4 cellular contexts compared by ENCODE assay signal in genomic region chr10:79334573-79334972, GRCh38.
TF ChIP-seq lines count a peak whose summit lies in the region.

No MANE protein-coding gene starts in this region.

TF ChIP-seq in SK-N-SH, 30 proteins besides CTCF, POLR2A, EP300 and RAD21 (continues in another document):
- TF ChIP-seq IRF3 (IDR thresholded peaks at IDR 0.05; ENCODE audit: low read depth, low read length) (no peak), FOXM1 (IDR thresholded peaks at IDR 0.05; ENCODE audit: low read depth) (no peak), REST (IDR thresholded peaks at IDR 0.05; ENCODE audit: low read depth, low read length) (no peak)

TF ChIP-seq in SK-N-SH treated with all-trans-retinoic acid at 6 μM for 48 hours, 23 proteins besides CTCF, POLR2A, EP300 and RAD21 (continues in another document):
- no peak for TF ChIP-seq RARB (CRISPR knock-in tag; IDR thresholded peaks at IDR 0.05)
- no peak for TF ChIP-seq BACH2 (CRISPR knock-in tag; IDR thresholded peaks at IDR 0.05; ENCODE audit: borderline replicate concordance)
- no peak for TF ChIP-seq ZNF8 (CRISPR knock-in tag; IDR thresholded peaks at IDR 0.05)
- no peak for TF ChIP-seq OSR1 (CRISPR knock-in tag; IDR thresholded peaks at IDR 0.05)
- no peak for TF ChIP-seq SNAI2 (CRISPR knock-in tag; IDR thresholded peaks at IDR 0.05)
- no peak for TF ChIP-seq ZC3H10 (CRISPR knock-in tag; IDR thresholded peaks at IDR 0.05)
- no peak for TF ChIP-seq PATZ1 (CRISPR knock-in tag; IDR thresholded peaks at IDR 0.05; ENCODE audit: borderline replicate concordance)
- TF ChIP-seq ZFP30 (CRISPR knock-in tag; IDR thresholded peaks at IDR 0.05) = no peak
- no peak for TF ChIP-seq ZNF70 (CRISPR knock-in tag; IDR thresholded peaks at IDR 0.05)
- TF ChIP-seq ARNTL (CRISPR knock-in tag; IDR thresholded peaks at IDR 0.05; ENCODE audit: borderline replicate concordance, low read depth) = no peak
- TF ChIP-seq GLIS3 (CRISPR knock-in tag; IDR thresholded peaks at IDR 0.05) = no peak
- TF ChIP-seq TOX (CRISPR knock-in tag; IDR thresholded peaks at IDR 0.05; ENCODE audit: borderline replicate concordance) = no peak
- TF ChIP-seq TSHZ2 (CRISPR knock-in tag; IDR thresholded peaks at IDR 0.05) = no peak

TF ChIP-seq in HEK293, 187 proteins besides CTCF, POLR2A, EP300 and RAD21:
- TF ChIP-seq ZNF354C (tag by site-specific recombination; IDR thresholded peaks at IDR 0.05; ENCODE audit: borderline replicate concordance, low read depth) (no peak), YY1 (tag by site-specific recombination; IDR thresholded peaks at IDR 0.05) (no peak), ZBTB20 (tag by site-specific recombination; IDR thresholded peaks at IDR 0.05) (no peak), ZNF677 (tag by site-specific recombination; IDR thresholded peaks at IDR 0.05) (no peak), ZNF202 (tag by site-specific recombination; IDR thresholded peaks at IDR 0.05; ENCODE audit: borderline replicate concordance) (no peak), EGR2 (tag by site-specific recombination; IDR thresholded peaks at IDR 0.05; ENCODE audit: low read depth) (peak; percentile 92), ZNF10 (tag by site-specific recombination; IDR thresholded peaks at IDR 0.05) (no peak), ZBTB8A (tag by site-specific recombination; IDR thresholded peaks at IDR 0.05) (no peak), ZFHX2 (tag by site-specific recombination; conservative IDR thresholded peaks at IDR 0.05) (peak; percentile 68)

TF ChIP-seq in GM23338, 12 proteins besides CTCF, POLR2A, EP300 and RAD21:
- TF ChIP-seq ZNF462 (CRISPR knock-in tag; IDR thresholded peaks at IDR 0.05) (no peak), NANOG (IDR thresholded peaks at IDR 0.05; ENCODE audit: borderline replicate concordance) (no peak), STAT1 (IDR thresholded peaks at IDR 0.05; ENCODE audit: unreplicated experiment) (no peak), EZH2 (IDR thresholded peaks at IDR 0.05; ENCODE audit: low read depth, unreplicated experiment) (no peak), ZNF331 (CRISPR knock-in tag; IDR thresholded peaks at IDR 0.05; ENCODE audit: low read depth) (no peak), ETS1 (IDR thresholded peaks at IDR 0.05) (no peak)
